Comparison of ENCODE assay signal across 9 cellular contexts in the genomic region with DNA sequence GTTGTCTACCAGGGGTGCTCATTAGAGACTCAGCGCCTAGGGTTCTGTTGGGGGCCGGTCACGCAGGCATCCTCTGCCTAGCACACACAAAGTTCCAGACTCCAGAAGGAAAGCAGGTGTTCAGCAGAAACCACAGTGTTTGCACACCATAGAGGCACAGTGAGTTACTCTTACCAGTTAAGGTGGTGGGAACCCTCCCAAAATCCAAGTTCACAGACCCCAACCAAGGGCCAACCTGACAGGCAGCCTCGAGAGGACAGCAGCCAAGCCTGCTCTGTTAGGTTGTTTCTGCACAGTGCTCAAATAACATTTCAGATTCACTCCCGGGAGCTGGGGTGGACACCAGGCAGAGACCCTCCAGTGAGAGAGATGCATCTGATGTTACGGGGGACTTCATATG.
"Had no signal": no experiment of that assay in that cellular context is flagged by ENCODE, and none has a peak within 500 bp of the region (broad histone marks: within the 10 kb centered on the region; RNA-seq: fewer than 3 reads in every experiment).

No MANE protein-coding gene starts in this region.

- ATAC-seq: activated CD8-positive, alpha-beta T cell treated with anti-CD3 and anti-CD28 coated beads, Interleukin-2, amount 10 ng/mL, durations not matched to agents 7 days and 5 days; foreskin keratinocyte had no signal

- H3K4me3 Mint-ChIP-seq: activated CD8-positive, alpha-beta T cell treated with anti-CD3 and anti-CD28 coated beads, Interleukin-2, amount 10 ng/mL, durations not matched to agents 7 days and 5 days; activated naive CD8-positive, alpha-beta T cell; nephron had no signal

- H3K9me3 Mint-ChIP-seq: nephron had no signal

- H3K4me1 Mint-ChIP-seq: nephron had no signal

- H3K9me3 ChIP-seq: SJSA1, upper lobe of left lung had no signal

- H3K27me3 Mint-ChIP-seq: activated naive CD8-positive, alpha-beta T cell had no signal

- DNase-seq: activated CD4-positive, alpha-beta T cell treated with anti-CD3 and anti-CD28 coated beads for 1 hour; activated CD8-positive, alpha-beta T cell treated with anti-CD3 and anti-CD28 coated beads, Interleukin-2, amount 10 ng/mL, durations not matched to agents 7 days and 5 days; activated effector memory CD4-positive, alpha-beta T cell treated with Interleukin-2 at 50 U/mL for 16 hours; foreskin keratinocyte; T1000; upper lobe of left lung had no signal

- H3K27ac ChIP-seq: foreskin keratinocyte, SJSA1, upper lobe of left lung had no signal

- H3K27me3 ChIP-seq: foreskin keratinocyte, SJSA1, upper lobe of left lung had no signal

- H3K27ac Mint-ChIP-seq: activated CD8-positive, alpha-beta T cell treated with anti-CD3 and anti-CD28 coated beads, Interleukin-2, amount 10 ng/mL, durations not matched to agents 7 days and 5 days; nephron had no signal
